ENCODE assay signal across 17 cellular contexts in genomic region chr5:140000332-140000731, GRCh38. TPM values are rescaled to one million over a fixed set of nuclear protein-coding genes. Genes with fewer than 3 reads are reported as not detected.
DNase-seq lines count a peak whose midpoint lies in the region; ATAC-seq and TF ChIP-seq lines count a peak whose summit lies in the region.
"Had no signal": no experiment of that assay in that cellular context is flagged by ENCODE, and none has a peak within 500 bp of the region (broad histone marks: within the 10 kb centered on the region; RNA-seq: fewer than 3 reads in every experiment).

No MANE protein-coding gene starts in this region.

- H3K36me3 ChIP-seq in hepatocyte (replicated peaks; ENCODE audit: insufficient read depth, low read depth), result no peaks in the 10 kb centered on the region
- H3K36me3 ChIP-seq: right lobe of liver had no signal

- H2AFZ ChIP-seq in hepatocyte, result no peak overlapping the region
- H2AFZ ChIP-seq: GM23248 had no signal

- no peaks in the 10 kb centered on the region for H3K36me3 Mint-ChIP-seq in progenitor cell of endocrine pancreas (ENCODE audit: insufficient read depth)
- H3K36me3 Mint-ChIP-seq in type B pancreatic cell, result no peaks in the 10 kb centered on the region
- H3K36me3 Mint-ChIP-seq: activated naive CD8-positive, alpha-beta T cell; CD14-positive monocyte had no signal

- DNase-seq in DMS79 treated with DMSO at 0.1 percent for 48 hours (lab: John Stamatoyannopoulos, UW), result peak; percentile 69
- DNase-seq in NCI-H524 (lab: John Stamatoyannopoulos, UW), result peak; percentile 82 to 88
- DNase-seq in left ventricle myocardium superior, result peak; percentile 58
- DNase-seq in putamen (ENCODE audit: low spot score), result peak; percentile 72
- DNase-seq in hepatocyte (ENCODE audit: low spot score), result no peak
- no peak for DNase-seq in AG08396 (ENCODE audit: low spot score)
- no peak for DNase-seq in progenitor cell of endocrine pancreas (ENCODE audit: low spot score, unreplicated experiment)
- DNase-seq in type B pancreatic cell (ENCODE audit: extremely low spot score, unreplicated experiment), result no peak
- DNase-seq: ACHN; activated CD4-positive, alpha-beta T cell treated with anti-CD3 and anti-CD28 coated beads for 1 hour; GDM1; GM23248; right lobe of liver had no signal

- no peaks in the 10 kb centered on the region for H3K79me2 ChIP-seq in hepatocyte

- H3K27me3 Mint-ChIP-seq in progenitor cell of endocrine pancreas (peaks cover 18% of the 10 kb centered on the region), type B pancreatic cell (peaks cover 62% of the 10 kb centered on the region)

- H3K9me3 Mint-ChIP-seq in progenitor cell of endocrine pancreas (ENCODE audit: low read depth) (no peaks in the 10 kb centered on the region), type B pancreatic cell (no peaks in the 10 kb centered on the region)
- H3K9me3 Mint-ChIP-seq: activated T-helper 1 cell treated with anti-CD3 and anti-CD28 coated beads, Interleukin-12 subunit alpha, Interleukin-12 subunit beta, Interleukin-2, Interleukin-4 antibody, amounts not matched to agents 30 ng/mL and 10 ng/mL and 1 ng/mL, durations not matched to agents 14 hours and 24 hours and 36 hours; CD14-positive monocyte had no signal

- ATAC-seq in left ventricle myocardium superior, result peak; percentile 85
- ATAC-seq: K562, right lobe of liver had no signal

- TF ChIP-seq CTCF in hepatocyte (IDR thresholded peaks at IDR 0.05; ENCODE audit: poor library complexity) (no peak), progenitor cell of endocrine pancreas (IDR thresholded peaks at IDR 0.05; ENCODE audit: unreplicated experiment) (no peak), type B pancreatic cell (conservative IDR thresholded peaks at IDR 0.05) (no peak)

- H3K27me3 ChIP-seq in hepatocyte, result peaks cover 34% of the 10 kb centered on the region
- H3K27me3 ChIP-seq: right lobe of liver had no signal

- no peaks in the 10 kb centered on the region for H4K20me1 ChIP-seq in hepatocyte (ENCODE audit: insufficient read depth, poor library complexity, severe bottlenecking)

- H3K4me3 Mint-ChIP-seq in progenitor cell of endocrine pancreas (ENCODE audit: low read depth) (no peak overlapping the region), type B pancreatic cell (no peak overlapping the region)
- H3K4me3 Mint-ChIP-seq: activated naive CD8-positive, alpha-beta T cell; activated T-helper 1 cell treated with anti-CD3 and anti-CD28 coated beads, Interleukin-12 subunit alpha, Interleukin-12 subunit beta, Interleukin-2, Interleukin-4 antibody, amounts not matched to agents 30 ng/mL and 10 ng/mL and 1 ng/mL, durations not matched to agents 14 hours and 24 hours and 36 hours; CD14-positive monocyte had no signal

- 93% methylated on average over 10 of the region's 10 CpGs for WGBS in hepatocyte (ENCODE audit: low lambda C conversion rate, missing lambda C conversion rate)

- no peaks in the 10 kb centered on the region for H3K9me3 ChIP-seq in hepatocyte (ENCODE audit: low read depth)
- H3K9me3 ChIP-seq: right lobe of liver had no signal

- H3K4me1 Mint-ChIP-seq in progenitor cell of endocrine pancreas (ENCODE audit: low read depth) (no peaks in the 10 kb centered on the region), type B pancreatic cell (ENCODE audit: unreplicated experiment) (no peaks in the 10 kb centered on the region)
- H3K4me1 Mint-ChIP-seq: CD14-positive monocyte had no signal

- H3K4me1 ChIP-seq in hepatocyte (ENCODE audit: insufficient read depth), result no peaks in the 10 kb centered on the region
- H3K4me1 ChIP-seq: right lobe of liver had no signal

- no peak overlapping the region for H3K4me3 ChIP-seq in hepatocyte
- H3K4me3 ChIP-seq: GM23248, K562, right lobe of liver had no signal

- H3K9me2 ChIP-seq in hepatocyte (replicated peaks; ENCODE audit: insufficient read depth), result no peaks in the 10 kb centered on the region

- H3K4me2 ChIP-seq in hepatocyte, result no peak overlapping the region

- H3K27ac Mint-ChIP-seq in progenitor cell of endocrine pancreas, result no peak overlapping the region
- H3K27ac Mint-ChIP-seq in type B pancreatic cell, result no peak overlapping the region
- H3K27ac Mint-ChIP-seq: activated naive CD8-positive, alpha-beta T cell; activated T-helper 1 cell treated with anti-CD3 and anti-CD28 coated beads, Interleukin-12 subunit alpha, Interleukin-12 subunit beta, Interleukin-2, Interleukin-4 antibody, amounts not matched to agents 30 ng/mL and 10 ng/mL and 1 ng/mL, durations not matched to agents 14 hours and 24 hours and 36 hours; CD14-positive monocyte had no signal

- intact Hi-C loops in left ventricle myocardium superior (cut with micrococcal nuclease), result no loop called here

- H3K27ac ChIP-seq in hepatocyte, result no peak overlapping the region
- H3K27ac ChIP-seq: GM23248, right lobe of liver had no signal

RNA-seq across cellular contexts. Expression of gene NRG2, which starts 42.8 kb away (rescaled TPM):
- total RNA-seq in left ventricle myocardium superior, result 1.9 TPM
- total RNA-seq in hepatocyte, result 0.20 and 1.4 TPM in 2 replicates
- 1.5 and 1.8 TPM in 2 replicates for polyA plus RNA-seq in hepatocyte
- total RNA-seq in progenitor cell of endocrine pancreas, result 4.8 and 5.5 TPM in 2 replicates
- total RNA-seq in type B pancreatic cell (ENCODE audit: low replicate concordance), result 0.24 and 1.4 TPM in 2 replicates
- total RNA-seq: GM23248, K562 had no signal
- polyA plus RNA-seq: CD14-positive monocyte, K562 had no signal

Comparison
In these comparisons a context has a peak if more than half of its experiments do, and no peak if none do; other contexts are left out.
1. DNase-seq: peak in DMS79 treated with DMSO at 0.1 percent for 48 hours (single experiment), NCI-H524 (2 of 2), left ventricle myocardium superior (single experiment) and putamen (single experiment); none in hepatocyte (single experiment), AG08396 (single experiment), progenitor cell of endocrine pancreas (single experiment) and type B pancreatic cell (single experiment).